Comparison of ENCODE assay signal across 14 cellular contexts in genomic region chr19:45800009-45800553, GRCh38. TPM values are rescaled to one million over a fixed set of nuclear protein-coding genes. Genes with fewer than 3 reads are reported as not detected.
DNase-seq lines count a peak whose midpoint lies in the region; ATAC-seq lines count a peak whose summit lies in the region.
"Had no signal": no experiment of that assay in that cellular context is flagged by ENCODE, and none has a peak within 500 bp of the region (broad histone marks: within the 10 kb centered on the region; RNA-seq: fewer than 3 reads in every experiment).

No MANE protein-coding gene starts in this region.

- peaks cover 5% of the 10 kb centered on the region for H3K4me1 ChIP-seq in NT2/D1 (ENCODE audit: insufficient read depth, insufficient read length)

- H3K9me3 ChIP-seq in NT2/D1 (ENCODE audit: insufficient read depth, low read length), result no peaks in the 10 kb centered on the region
- H3K9me3 ChIP-seq: Peyer's patch had no signal

- no peaks in the 10 kb centered on the region for H3K36me3 ChIP-seq in NT2/D1 (ENCODE audit: insufficient read depth, insufficient read length, low read length)
- H3K36me3 ChIP-seq: Peyer's patch had no signal

- H3K27me3 ChIP-seq in NT2/D1 (ENCODE audit: insufficient read depth, insufficient read length), result no peaks in the 10 kb centered on the region
- H3K27me3 ChIP-seq: dorsolateral prefrontal cortex, Peyer's patch had no signal

- peak overlapping the region; percentile 56 for H3K9ac ChIP-seq in NT2/D1 (ENCODE audit: insufficient read length, low read depth)
- H3K9ac ChIP-seq: parathyroid adenoma had no signal

- DNase-seq in EH (ENCODE audit: low read depth), result peak; percentile 77
- DNase-seq in NT2/D1 (ENCODE audit: low read depth, low spot score), result no peak
- peak; percentile 57 for DNase-seq in sciatic nerve (ENCODE audit: low spot score)
- no peak for DNase-seq in effector CD8-positive, alpha-beta T cell (lab: John Stamatoyannopoulos, UW)
- no peak for DNase-seq in NCI-H1436 treated with DMSO at 0.1 percent for 48 hours (lab: John Stamatoyannopoulos, UW)
- no peak for DNase-seq in stimulated activated CD4-positive, alpha-beta T cell treated with anti-CD3 and anti-CD28 coated beads, Interleukin-4, amount 100 ng/mL, for 4 hours
- DNase-seq: Calu3, dorsolateral prefrontal cortex, head of caudate nucleus, Peyer's patch had no signal

- no peak overlapping the region for H3K4me3 ChIP-seq in NT2/D1 (ENCODE audit: insufficient read length, low read depth)
- H3K4me3 ChIP-seq: dorsolateral prefrontal cortex, Peyer's patch had no signal

- intact Hi-C loops in sciatic nerve (cut with DNase I), result no loop called here

- ATAC-seq in esophagus mucosa (peak; percentile 55), sciatic nerve (peak; percentile 25), GM21717 (IDR thresholded peaks at IDR 0.05; ENCODE audit: unreplicated experiment) (no peak)

RNA-seq across cellular contexts. Expression of gene DMWD, which starts 7.4 kb away (rescaled TPM):
- total RNA-seq in esophagus mucosa, result 17.4 TPM
- 57.4 TPM for total RNA-seq in sciatic nerve

RNA-seq across cellular contexts. Expression of gene RSPH6A, which starts 15.0 kb away (rescaled TPM):
- total RNA-seq in esophagus mucosa (0.12 TPM), sciatic nerve (0.18 TPM)
- total RNA-seq: lower leg skin had no signal

RNA-seq across cellular contexts. Expression of gene DMPK, which starts 17.8 kb away (rescaled TPM):
- 15.5 TPM for total RNA-seq in esophagus mucosa
- 77.9 TPM for total RNA-seq in sciatic nerve

RNA-seq across cellular contexts. Expression of gene SIX5, which starts 31.0 kb away (rescaled TPM):
- total RNA-seq in esophagus mucosa, result 8.8 TPM
- 26.3 TPM for total RNA-seq in sciatic nerve

Comparison
In these comparisons a context has a peak if more than half of its experiments do, and no peak if none do; other contexts are left out.
1. DNase-seq: peak in EH (single experiment) and sciatic nerve (single experiment); none in NT2/D1 (single experiment), effector CD8-positive, alpha-beta T cell (single experiment), NCI-H1436 treated with DMSO at 0.1 percent for 48 hours (single experiment) and stimulated activated CD4-positive, alpha-beta T cell treated with anti-CD3 and anti-CD28 coated beads, Interleukin-4, amount 100 ng/mL, for 4 hours (0 of 2).